Comparison of ENCODE assay signal across 9 cellular contexts in genomic region chr6:162421004-162421403, GRCh38.
"Had no signal": no experiment of that assay in that cellular context is flagged by ENCODE, and none has a peak within 500 bp of the region (broad histone marks: within the 10 kb centered on the region; RNA-seq: fewer than 3 reads in every experiment).

No MANE protein-coding gene starts in this region.

- H2AFZ ChIP-seq: GM23248 had no signal

- FAIRE-seq: HepG2 had no signal

- H3K9ac ChIP-seq: GM23248 had no signal

- H3K4me1 Mint-ChIP-seq: IgD-negative memory B cell had no signal

- H3K4me3 Mint-ChIP-seq: HFFc6, IgD-negative memory B cell had no signal

- H3K27ac Mint-ChIP-seq: HFFc6, IgD-negative memory B cell had no signal

- H3K4me1 ChIP-seq: HAP-1 had no signal

- H3K27me3 Mint-ChIP-seq: IgD-negative memory B cell had no signal

- H3K36me3 ChIP-seq: HAP-1 had no signal

- H3K4me3 ChIP-seq: GM23248, HAP-1 had no signal

- H3K9me3 ChIP-seq: HAP-1 had no signal

- H3K27ac ChIP-seq: GM23248, HL-60 had no signal

- DNase-seq: GM23248, GOT3, H7, HFFc6 had no signal

- ATAC-seq: HCT116, HepG2 had no signal
